Comparison of ENCODE assay signal across 12 cellular contexts in genomic region chr21:25907573-25908275, GRCh38.
DNase-seq lines count a peak whose midpoint lies in the region; ATAC-seq and TF ChIP-seq lines count a peak whose summit lies in the region.
"Had no signal": no experiment of that assay in that cellular context is flagged by ENCODE, and none has a peak within 500 bp of the region (broad histone marks: within the 10 kb centered on the region; RNA-seq: fewer than 3 reads in every experiment).

No MANE protein-coding gene starts in this region.

- intact Hi-C loops in left lung (cut with DNase I) = no loop called here

- H3K9ac ChIP-seq in SK-N-MC (ENCODE audit: insufficient read length) = no peak overlapping the region

- peaks cover 0 to 4% of the 10 kb centered on the region in 2 donors for H3K4me1 ChIP-seq in left lung

- DNase-seq in SK-N-MC (ENCODE audit: low read depth, low spot score) (no peak), left lung (no peak), superior temporal gyrus (ENCODE audit: extremely low spot score) (peak; percentile 78), mucosa of gallbladder (ENCODE audit: low spot score) (no peak)
- DNase-seq in stimulated activated CD4-positive, alpha-beta T cell treated with anti-CD3 and anti-CD28 coated beads, Interleukin-2, amount 100 ng/mL, for 24 hours = no peak
- DNase-seq in activated naive CD4-positive, alpha-beta T cell treated with Interleukin-2 at 50 U/mL for 16 hours = no peak
- DNase-seq: amniotic stem cell; DND-41; NCI-H1417; NCI-H226; stimulated activated naive CD8-positive, alpha-beta T cell treated with anti-CD3 and anti-CD28 coated beads, Interleukin-15, Interleukin-2, amounts not matched to agents 100 U/mL and 50 U/mL, for 24 hours had no signal

- H3K4me3 ChIP-seq in SK-N-MC (no peak overlapping the region), left lung (no peak overlapping the region)

- no peaks in the 10 kb centered on the region for H3K27me3 ChIP-seq in left lung

- no peak for ATAC-seq in left lung
- ATAC-seq: stimulated activated naive CD8-positive, alpha-beta T cell treated with anti-CD3 and anti-CD28 coated beads, Interleukin-15, Interleukin-2, amounts not matched to agents 100 U/mL and 50 U/mL, for 24 hours had no signal

- H3K27ac ChIP-seq in SK-N-MC = peak overlapping the region; percentile 23; the same call in 1 of the 2 replicates
- peak overlapping the region; percentile 44 for H3K27ac ChIP-seq in cingulate gyrus (ENCODE audit: low read depth, low read length)
- H3K27ac ChIP-seq in left lung = peak overlapping the region; percentile 6 to 43

- H3K9me3 ChIP-seq in SK-N-MC (ENCODE audit: low read depth, low read length) (no peaks in the 10 kb centered on the region), left lung (no peaks in the 10 kb centered on the region)

- H3K36me3 ChIP-seq in SK-N-MC (ENCODE audit: insufficient read depth, low read length) = peaks cover 34% of the 10 kb centered on the region
- H3K36me3 ChIP-seq in left lung = peaks cover 0 to 11% of the 10 kb centered on the region in 2 donors

- no peak for TF ChIP-seq CTCF in left lung (IDR thresholded peaks at IDR 0.05)
